In genomic region chr17:19646788-19647696, GRCh38 we compare ENCODE assay signal across 1 cellular context.
TF ChIP-seq lines count a peak whose summit lies in the region.

No MANE protein-coding gene starts in this region.

TF ChIP-seq in HepG2, 621 proteins besides CTCF, POLR2A, EP300 and RAD21 (continued from another document and continues in another):
- TF ChIP-seq E2F2 (CRISPR knock-in tag; IDR thresholded peaks at IDR 0.05; ENCODE audit: borderline replicate concordance) (no peak), ARID5B (CRISPR knock-in tag; IDR thresholded peaks at IDR 0.05) (peak; percentile 91), JUN (CRISPR knock-in tag; IDR thresholded peaks at IDR 0.05) (peak; percentile 67; the same call in 1 of the 2 replicates), ZFP36L1 (CRISPR knock-in tag; IDR thresholded peaks at IDR 0.05) (0 out of 2 replicates have a peak, but pooled peaks have one; percentile 14), AGO2 (optimal IDR thresholded peaks at IDR 0.05; ENCODE audit: low read depth, low read length) (no peak), KDM6A (CRISPR knock-in tag; IDR thresholded peaks at IDR 0.05; ENCODE audit: low read depth) (no peak), ETS1 (CRISPR knock-in tag; IDR thresholded peaks at IDR 0.05) (no peak), PATZ1 (CRISPR knock-in tag; IDR thresholded peaks at IDR 0.05) (no peak; the same call in 1 of the 2 replicates), CREB3 (CRISPR knock-in tag; IDR thresholded peaks at IDR 0.05) (no peak), ZBTB3 (CRISPR knock-in tag; IDR thresholded peaks at IDR 0.05; ENCODE audit: borderline replicate concordance, low read depth) (no peak), FOXP4 (CRISPR knock-in tag; IDR thresholded peaks at IDR 0.05) (peak; percentile 80), ZNF607 (CRISPR knock-in tag; IDR thresholded peaks at IDR 0.05; ENCODE audit: borderline replicate concordance) (no peak), HNF4A (CRISPR knock-in tag; IDR thresholded peaks at IDR 0.05) (peak; percentile 59), PAXIP1 (CRISPR knock-in tag; conservative IDR thresholded peaks at IDR 0.05) (peak; percentile 90), ATF3 (CRISPR knock-in tag; IDR thresholded peaks at IDR 0.05) (peak; percentile 78; the same call in 1 of the 2 replicates), REST (IDR thresholded peaks at IDR 0.05; ENCODE audit: borderline replicate concordance in 1 of 2, low read depth in 1 of 2, low read length in 2 of 2) (peak in 1 of 2 experiments; percentile 31; a peak in 1 of 4 replicates), PRDM4 (CRISPR knock-in tag; IDR thresholded peaks at IDR 0.05; ENCODE audit: borderline replicate concordance) (no peak), NONO (IDR thresholded peaks at IDR 0.05) (no peak), NONO (CRISPR knock-in tag; conservative IDR thresholded peaks at IDR 0.05) (no peak), ZNF773 (CRISPR knock-in tag; IDR thresholded peaks at IDR 0.05; ENCODE audit: borderline replicate concordance) (no peak), ZNF768 (CRISPR knock-in tag; IDR thresholded peaks at IDR 0.05) (no peak), ZBTB26 (CRISPR knock-in tag; IDR thresholded peaks at IDR 0.05; ENCODE audit: borderline replicate concordance) (no peak), TFAP4 (IDR thresholded peaks at IDR 0.05; ENCODE audit: borderline replicate concordance, low read depth) (no peak), EEA1 (CRISPR knock-in tag; IDR thresholded peaks at IDR 0.05; ENCODE audit: borderline replicate concordance) (no peak), CENPBD1 (CRISPR knock-in tag; IDR thresholded peaks at IDR 0.05; ENCODE audit: borderline replicate concordance, low read depth) (no peak)
